21 cellular contexts compared by ENCODE assay signal in genomic region chr16:23917621-23918020, GRCh38.
DNase-seq lines count a peak whose midpoint lies in the region; ATAC-seq and TF ChIP-seq lines count a peak whose summit lies in the region.
"Had no signal": no experiment of that assay in that cellular context is flagged by ENCODE, and none has a peak within 500 bp of the region (broad histone marks: within the 10 kb centered on the region; RNA-seq: fewer than 3 reads in every experiment).

No MANE protein-coding gene starts in this region.

- no peak overlapping the region for H3K4me3 Mint-ChIP-seq in activated T-helper 2 cell treated with anti-CD3 and anti-CD28 coated beads, Interferon-gamma antibody, Interleukin-2, Interleukin-4, amounts not matched to agents 10 μg/mL and 5 μg/mL and 100 μg/mL, durations not matched to agents 14 hours and 24 hours and 36 hours (ENCODE audit: low read depth)

- TF ChIP-seq CTCF in GM12864 (IDR thresholded peaks at IDR 0.05; ENCODE audit: low read depth, low read length, missing control alignments) (no peak), heart left ventricle (IDR thresholded peaks at IDR 0.05) (no peak)

- H3K36me3 ChIP-seq in heart left ventricle, result no peaks in the 10 kb centered on the region
- H3K36me3 ChIP-seq: breast epithelium, HAP-1, left lung, SJCRH30, uterus had no signal

- peak overlapping the region; percentile 1 for H3K27ac Mint-ChIP-seq in activated T-helper 2 cell treated with anti-CD3 and anti-CD28 coated beads, Interferon-gamma antibody, Interleukin-2, Interleukin-4, amounts not matched to agents 10 μg/mL and 5 μg/mL and 100 μg/mL, durations not matched to agents 14 hours and 24 hours and 36 hours

- H3K27me3 ChIP-seq in heart left ventricle, result peaks cover 0 to 20% (median 0%) of the 10 kb centered on the region in 9 donors
- H3K27me3 ChIP-seq: breast epithelium, left lung, SJCRH30, uterus had no signal

- no peak overlapping the region for H3K27ac ChIP-seq in heart left ventricle
- H3K27ac ChIP-seq: breast epithelium, left lung, parathyroid adenoma, SJCRH30, uterus had no signal

- no peaks in the 10 kb centered on the region for H3K27me3 Mint-ChIP-seq in activated T-helper 2 cell treated with anti-CD3 and anti-CD28 coated beads, Interferon-gamma antibody, Interleukin-2, Interleukin-4, amounts not matched to agents 10 μg/mL and 5 μg/mL and 100 μg/mL, durations not matched to agents 14 hours and 24 hours and 36 hours (ENCODE audit: low read depth)

- ATAC-seq in GM18870 (IDR thresholded peaks at IDR 0.05; ENCODE audit: unreplicated experiment), result peak; percentile 64
- ATAC-seq in HG02884 (IDR thresholded peaks at IDR 0.05; ENCODE audit: unreplicated experiment), result peak; percentile 66
- no peak for ATAC-seq in heart left ventricle
- ATAC-seq: left lung had no signal

- H3K4me3 ChIP-seq in GM12864 (ENCODE audit: low read depth, low read length) (no peak overlapping the region), heart left ventricle (no peak overlapping the region)
- H3K4me3 ChIP-seq: breast epithelium, HAP-1, left lung, SJCRH30, smooth muscle cell, uterus had no signal

- no peak for TF ChIP-seq POLR2A in heart left ventricle (IDR thresholded peaks at IDR 0.05)

- peaks cover 30% of the 10 kb centered on the region for H3K4me1 Mint-ChIP-seq in activated T-helper 2 cell treated with anti-CD3 and anti-CD28 coated beads, Interferon-gamma antibody, Interleukin-2, Interleukin-4, amounts not matched to agents 10 μg/mL and 5 μg/mL and 100 μg/mL, durations not matched to agents 14 hours and 24 hours and 36 hours (ENCODE audit: low read depth)

- intact Hi-C loops in activated T-helper 2 cell treated with anti-CD3 and anti-CD28 coated beads, Interferon-gamma antibody, Interleukin-2, Interleukin-4, amounts not matched to agents 10 μg/mL and 5 μg/mL and 100 μg/mL, durations not matched to agents 14 hours and 24 hours and 36 hours (cut with micrococcal nuclease), result no loop called here
- intact Hi-C loops in heart left ventricle (cut with DNase I), result no loop called here

- DNase-seq in GM12864 (ENCODE audit: low read depth), result peak; percentile 55
- DNase-seq in activated T-helper 2 cell treated with anti-CD3 and anti-CD28 coated beads, Interferon-gamma antibody, Interleukin-2, Interleukin-4, amounts not matched to agents 10 μg/mL and 5 μg/mL and 100 μg/mL, durations not matched to agents 14 hours and 24 hours and 36 hours (ENCODE audit: low spot score), result no peak
- DNase-seq in NCI-H1694 (lab: John Stamatoyannopoulos, UW), result no peak
- DNase-seq in dermis blood vessel endothelial cell, result no peak
- DNase-seq in activated gamma-delta T cell treated with Interleukin-2 at 50 U/mL for 16 hours, result no peak
- DNase-seq in heart left ventricle, result no peak
- DNase-seq: activated CD4-positive, alpha-beta T cell treated with anti-CD3 and anti-CD28 coated beads, Interleukin-2, amount 50 U/mL, for 1 hour; activated naive CD4-positive, alpha-beta T cell; effector CD8-positive, alpha-beta T cell; left lung; NCI-H1694 treated with DMSO at 0.1 percent for 48 hours; NCI-H510A; SJCRH30; T-helper 9 cell; uterus had no signal

- no peaks in the 10 kb centered on the region for H3K4me1 ChIP-seq in heart left ventricle
- H3K4me1 ChIP-seq: HAP-1, left lung, parathyroid adenoma, SJCRH30, uterus had no signal

- peaks cover 28% of the 10 kb centered on the region for H3K36me3 Mint-ChIP-seq in activated T-helper 2 cell treated with anti-CD3 and anti-CD28 coated beads, Interferon-gamma antibody, Interleukin-2, Interleukin-4, amounts not matched to agents 10 μg/mL and 5 μg/mL and 100 μg/mL, durations not matched to agents 14 hours and 24 hours and 36 hours (ENCODE audit: low read depth)

- peaks cover 0 to 7% (median 0%) of the 10 kb centered on the region in 12 donors for H3K9me3 ChIP-seq in heart left ventricle
- H3K9me3 ChIP-seq: breast epithelium, HAP-1, left lung, SJCRH30, uterus had no signal

- peaks cover 3% of the 10 kb centered on the region for H3K9me3 Mint-ChIP-seq in activated T-helper 2 cell treated with anti-CD3 and anti-CD28 coated beads, Interferon-gamma antibody, Interleukin-2, Interleukin-4, amounts not matched to agents 10 μg/mL and 5 μg/mL and 100 μg/mL, durations not matched to agents 14 hours and 24 hours and 36 hours

- 86 to 95% (median 89%) methylated on average over 6 of the region's 6 CpGs for WGBS in heart left ventricle, 4 donors

Comparison
In these comparisons a context has a peak if more than half of its experiments do, and no peak if none do; other contexts are left out.
1. ATAC-seq: peak in GM18870 (single experiment) and HG02884 (single experiment); none in heart left ventricle (0 of 4).